13 cellular contexts compared by ENCODE assay signal in the genomic region with DNA sequence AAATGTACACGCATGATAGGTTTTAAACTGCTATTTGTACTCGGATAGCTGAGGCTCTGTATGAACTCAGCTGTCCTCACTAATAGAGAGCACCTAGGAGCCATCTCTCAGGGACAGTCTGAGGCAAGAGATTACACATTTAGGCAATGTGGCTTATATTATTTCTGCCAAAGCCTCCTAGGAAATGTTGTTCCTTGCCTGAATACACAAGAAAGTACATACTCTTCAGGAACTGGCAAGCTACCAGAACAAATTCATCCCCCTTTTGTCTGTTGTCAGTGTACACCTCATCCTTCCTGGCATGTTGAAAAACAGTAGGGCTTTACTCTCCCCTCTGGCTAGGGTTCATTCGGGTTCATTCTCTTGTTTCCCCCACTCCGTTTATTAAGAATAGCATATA.
DNase-seq lines count a peak whose midpoint lies in the region; TF ChIP-seq lines count a peak whose summit lies in the region.
"Had no signal": no experiment of that assay in that cellular context is flagged by ENCODE, and none has a peak within 500 bp of the region (broad histone marks: within the 10 kb centered on the region; RNA-seq: fewer than 3 reads in every experiment).

No MANE protein-coding gene starts in this region.

- H3K9me3 ChIP-seq in prostate gland = no peaks in the 10 kb centered on the region
- H3K9me3 ChIP-seq: BLaER1, SJCRH30 had no signal

- DNase-seq in DMS53 (lab: John Stamatoyannopoulos, UW) (peak; percentile 67), NCI-H2081 treated with DMSO at 0.1 percent for 48 hours (lab: John Stamatoyannopoulos, UW) (peak; percentile 27), SHP77 (lab: John Stamatoyannopoulos, UW) (peak; percentile 8 to 15), prostate gland (ENCODE audit: low spot score) (peak; percentile 66), NCI-H2107 treated with DMSO at 0.1 percent for 48 hours (lab: John Stamatoyannopoulos, UW; ENCODE audit: unreplicated experiment) (no peak), AML-193 (lab: John Stamatoyannopoulos, UW) (no peak), AG20443 (ENCODE audit: low spot score) (no peak)
- DNase-seq: CD8-positive, alpha-beta memory T cell; H7; NCI-H1694; NCI-H774; SJCRH30 had no signal

- H3K27me3 ChIP-seq in prostate gland (replicated peaks; ENCODE audit: insufficient read depth) = no peaks in the 10 kb centered on the region
- H3K27me3 ChIP-seq: BLaER1, SJCRH30 had no signal

- TF ChIP-seq CTCF in prostate gland (IDR thresholded peaks at IDR 0.05) = no peak

- 20% methylated on average over 4 of the region's 4 CpGs for WGBS in prostate gland

- H3K4me1 ChIP-seq in prostate gland (replicated peaks) = no peaks in the 10 kb centered on the region
- H3K4me1 ChIP-seq: BLaER1, SJCRH30 had no signal

- no peak overlapping the region for H3K4me3 ChIP-seq in prostate gland
- H3K4me3 ChIP-seq: BLaER1, SJCRH30 had no signal

- H3K36me3 ChIP-seq in prostate gland = no peaks in the 10 kb centered on the region
- H3K36me3 ChIP-seq: BLaER1, SJCRH30 had no signal

- intact Hi-C loops in prostate gland (cut with DNase I) = no loop called here

- no peak for TF ChIP-seq POLR2A in prostate gland (IDR thresholded peaks at IDR 0.05)

- peak overlapping the region in 1 of 2 donors; percentile 17 for H3K27ac ChIP-seq in prostate gland
- H3K27ac ChIP-seq: BLaER1, SJCRH30 had no signal

Comparison
In these comparisons a context has a peak if more than half of its experiments do, and no peak if none do; other contexts are left out.
1. DNase-seq: peak in DMS53 (single experiment), NCI-H2081 treated with DMSO at 0.1 percent for 48 hours (single experiment), SHP77 (2 of 2) and prostate gland (single experiment); none in NCI-H2107 treated with DMSO at 0.1 percent for 48 hours (single experiment), AML-193 (0 of 2) and AG20443 (single experiment).